ENCODE assay signal across 7 cellular contexts in the genomic region with DNA sequence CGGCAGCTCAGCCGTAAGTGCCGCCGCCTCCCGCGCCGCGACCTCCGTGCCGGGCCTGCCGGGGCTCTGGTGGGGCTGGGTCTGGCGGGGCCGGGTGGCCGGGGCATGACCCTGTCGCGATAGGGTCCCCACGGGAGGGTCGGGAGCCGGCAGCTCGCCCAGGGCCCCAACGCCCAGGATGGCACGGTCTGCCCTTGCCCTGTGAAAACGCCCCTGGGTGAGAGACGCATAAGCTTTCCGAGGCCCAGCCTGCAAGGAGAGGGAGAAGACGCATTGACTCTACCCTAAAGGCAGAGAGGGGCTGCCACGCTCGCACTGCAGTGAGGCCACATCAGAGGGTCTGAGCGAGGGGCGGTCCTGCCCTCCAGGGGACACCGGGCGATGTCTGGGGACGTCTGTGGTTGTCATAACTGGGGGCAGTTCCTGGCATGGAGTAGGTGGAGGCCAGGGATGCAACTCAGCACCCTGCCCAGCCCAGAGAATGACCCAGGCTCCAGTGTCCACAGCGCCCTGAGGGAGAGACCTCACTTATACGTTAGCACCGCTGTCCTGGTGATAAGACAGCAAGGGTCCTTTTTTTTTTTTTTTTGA. TPM values are rescaled to one million over a fixed set of nuclear protein-coding genes. Genes with fewer than 3 reads are reported as not detected.
A peak's percentile ranks its signal among the peaks of the same experiment; 100 is the strongest.
DNase-seq lines count a peak whose midpoint lies in the region; ATAC-seq, FAIRE-seq and TF ChIP-seq lines count a peak whose summit lies in the region.

No MANE protein-coding gene starts in this region.

- no peaks in the 10 kb centered on the region for H3K9me3 ChIP-seq in parathyroid adenoma (ENCODE audit: control insufficient read depth, low read length)

- H3K36me3 ChIP-seq in parathyroid adenoma (ENCODE audit: control insufficient read depth, insufficient read depth, low read length): no peaks in the 10 kb centered on the region

- H3K27ac ChIP-seq in parathyroid adenoma: no peak overlapping the region

- TF ChIP-seq CTCF in foreskin fibroblast (IDR thresholded peaks at IDR 0.05; ENCODE audit: low read depth, low read length): no peak
- TF ChIP-seq CTCF in parathyroid adenoma (IDR thresholded peaks at IDR 0.05): no peak

- peak; percentile 20 for ATAC-seq in HG02884 (IDR thresholded peaks at IDR 0.05; ENCODE audit: unreplicated experiment)

- no peaks in the 10 kb centered on the region for H3K79me2 ChIP-seq in parathyroid adenoma

- H3K4me1 ChIP-seq in parathyroid adenoma: no peaks in the 10 kb centered on the region

- H3K27me3 ChIP-seq in parathyroid adenoma (ENCODE audit: control insufficient read depth, insufficient read depth, low read length): no peaks in the 10 kb centered on the region

- peak overlapping the region; percentile 65 to 78 for H3K4me3 ChIP-seq in foreskin fibroblast (ENCODE audit: low read depth in 1 of 2, low read length in 2 of 2)
- peak overlapping the region; percentile 82 for H3K4me3 ChIP-seq in parathyroid adenoma (ENCODE audit: low read depth, low read length)

- DNase-seq in GM12891 (ENCODE audit: insufficient read length, low spot score): peak; percentile 11
- peak; percentile 43 for DNase-seq in UCSD-AML1 (lab: John Stamatoyannopoulos, UW; ENCODE audit: unreplicated experiment)
- peak in 1 of 2 donors; percentile 28 for DNase-seq in foreskin fibroblast
- no peak for DNase-seq in HK-2 (ENCODE audit: unreplicated experiment)
- no peak for DNase-seq in OCI-M1 (lab: John Stamatoyannopoulos, UW)

- no peak overlapping the region for H3K9ac ChIP-seq in parathyroid adenoma

- peak overlapping the region; percentile 99 for H3K4me2 ChIP-seq in parathyroid adenoma (ENCODE audit: low read length)

- H2AFZ ChIP-seq in parathyroid adenoma: peak overlapping the region; percentile 67

- TF ChIP-seq POLR2A in GM12891 (IDR thresholded peaks at IDR 0.05; ENCODE audit: low read depth, low read length): no peak

- no peak for FAIRE-seq in GM12891 (lab: Jason Lieb, UNC)

TF ChIP-seq in GM12891, 5 proteins besides CTCF, POLR2A, EP300 and RAD21:
- TF ChIP-seq TAF1 (IDR thresholded peaks at IDR 0.05; ENCODE audit: low read depth, low read length) (no peak), POLR2AphosphoS5 (IDR thresholded peaks at IDR 0.05; ENCODE audit: low read depth, low read length) (no peak), PAX5 (IDR thresholded peaks at IDR 0.05; ENCODE audit: insufficient read depth, low read length, severe bottlenecking) (no peak), SPI1 (IDR thresholded peaks at IDR 0.05; ENCODE audit: low read depth, low read length) (no peak), POU2F2 (IDR thresholded peaks at IDR 0.05; ENCODE audit: low read depth, low read length) (no peak)
TF ChIP-seq in GM12891: peak in this region for 0.

RNA-seq across cellular contexts. Expression of a gene that starts 0.5 kb away (rescaled TPM):
- polyA plus RNA-seq in GM12891 (2012; ENCODE audit: low read depth, missing spikeins): 0.85 TPM

RNA-seq across cellular contexts. Expression of a gene that starts 21.1 kb away (rescaled TPM):
- polyA plus RNA-seq in GM12891 (2012; ENCODE audit: low read depth, missing spikeins): 0.63 TPM

RNA-seq across cellular contexts. Expression of a gene that starts 34.9 kb away (rescaled TPM):
- 146 TPM for polyA plus RNA-seq in GM12891 (2012; ENCODE audit: low read depth, missing spikeins)

RNA-seq across cellular contexts. Expression of a gene that starts 37.1 kb away (rescaled TPM):
- polyA plus RNA-seq in GM12891 (2012; ENCODE audit: low read depth, missing spikeins): 46.3 TPM

RNA-seq across cellular contexts. Expression of a gene that starts 46.9 kb away (rescaled TPM):
- not detected for polyA plus RNA-seq in GM12891 (2012; ENCODE audit: low read depth, missing spikeins)

Comparison
In these comparisons a context has a peak if more than half of its experiments do, and no peak if none do; other contexts are left out.
1. DNase-seq: peak in GM12891 (single experiment) and UCSD-AML1 (single experiment); none in HK-2 (single experiment) and OCI-M1 (single experiment).